Comparison of ENCODE assay signal across 1 cellular context in the genomic region with DNA sequence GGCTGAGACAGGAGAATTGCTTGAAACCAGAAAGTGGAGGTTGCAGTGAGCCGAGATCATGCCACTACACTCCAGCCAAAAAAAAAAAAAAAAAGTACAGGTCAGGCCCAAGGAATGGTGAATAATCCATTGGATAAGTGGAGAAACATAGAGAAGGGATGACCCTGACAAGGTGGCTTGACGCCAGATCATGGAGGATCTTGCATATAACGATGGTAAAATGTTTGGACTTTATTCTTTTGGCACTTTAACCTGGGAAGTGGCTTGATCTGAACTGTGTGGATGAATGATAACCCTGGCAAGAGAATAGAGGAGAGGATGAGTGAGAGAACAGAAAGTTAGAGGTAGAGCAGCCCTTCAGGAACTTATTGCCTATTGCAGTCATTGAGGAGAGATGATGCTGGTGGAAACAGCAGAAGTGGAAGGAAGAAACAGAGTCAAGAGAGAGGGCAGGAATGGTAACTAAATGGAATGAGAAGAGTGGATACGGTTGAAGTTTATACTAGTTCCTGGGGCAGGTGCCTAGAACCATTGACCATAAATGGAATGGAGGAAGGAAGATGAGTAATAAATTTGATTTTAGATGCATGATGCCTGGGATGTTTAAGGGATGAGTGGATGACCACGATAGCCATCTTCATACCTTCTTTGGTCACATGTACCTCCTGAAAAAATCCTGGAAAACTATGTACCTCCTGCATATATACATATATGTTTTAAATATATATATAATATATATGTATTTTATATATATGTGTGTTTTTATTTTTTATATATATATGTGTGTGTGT.
TF ChIP-seq lines count a peak whose summit lies in the region.

No MANE protein-coding gene starts in this region.

TF ChIP-seq in SK-N-SH, 30 proteins besides CTCF, POLR2A, EP300 and RAD21 (continued from another document):
- no peak for TF ChIP-seq FOXM1 (IDR thresholded peaks at IDR 0.05; ENCODE audit: low read depth)
- no peak for TF ChIP-seq YY1 (IDR thresholded peaks at IDR 0.05; ENCODE audit: low read depth)
- TF ChIP-seq GATA2 (CRISPR knock-in tag; IDR thresholded peaks at IDR 0.05) = no peak
- no peak for TF ChIP-seq USF2 (IDR thresholded peaks at IDR 0.05; ENCODE audit: borderline replicate concordance, low read depth, low read length)
- TF ChIP-seq MEF2A (IDR thresholded peaks at IDR 0.05; ENCODE audit: borderline replicate concordance, low read depth) = no peak
- TF ChIP-seq CHD2 (IDR thresholded peaks at IDR 0.05; ENCODE audit: low read length, partially characterized antibody) = no peak
- no peak for TF ChIP-seq RFX5 (IDR thresholded peaks at IDR 0.05; ENCODE audit: low read length)
- TF ChIP-seq NRF1 (IDR thresholded peaks at IDR 0.05; ENCODE audit: low read depth, low read length) = no peak
- no peak for TF ChIP-seq TAF1 (IDR thresholded peaks at IDR 0.05; ENCODE audit: borderline replicate concordance, low read depth, low read length)
- no peak for TF ChIP-seq ELF1 (IDR thresholded peaks at IDR 0.05)
- TF ChIP-seq, protein P1, sequence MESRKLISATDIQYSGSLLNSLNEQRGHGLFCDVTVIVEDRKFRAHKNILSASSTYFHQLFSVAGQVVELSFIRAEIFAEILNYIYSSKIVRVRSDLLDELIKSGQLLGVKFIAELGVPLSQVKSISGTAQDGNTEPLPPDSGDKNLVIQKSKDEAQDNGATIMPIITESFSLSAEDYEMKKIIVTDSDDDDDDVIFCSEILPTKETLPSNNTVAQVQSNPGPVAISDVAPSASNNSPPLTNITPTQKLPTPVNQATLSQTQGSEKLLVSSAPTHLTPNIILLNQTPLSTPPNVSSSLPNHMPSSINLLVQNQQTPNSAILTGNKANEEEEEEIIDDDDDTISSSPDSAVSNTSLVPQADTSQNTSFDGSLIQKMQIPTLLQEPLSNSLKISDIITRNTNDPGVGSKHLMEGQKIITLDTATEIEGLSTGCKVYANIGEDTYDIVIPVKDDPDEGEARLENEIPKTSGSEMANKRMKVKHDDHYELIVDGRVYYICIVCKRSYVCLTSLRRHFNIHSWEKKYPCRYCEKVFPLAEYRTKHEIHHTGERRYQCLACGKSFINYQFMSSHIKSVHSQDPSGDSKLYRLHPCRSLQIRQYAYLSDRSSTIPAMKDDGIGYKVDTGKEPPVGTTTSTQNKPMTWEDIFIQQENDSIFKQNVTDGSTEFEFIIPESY (IDR thresholded peaks at IDR 0.05; ENCODE audit: borderline replicate concordance, low read depth) = no peak
- no peak for TF ChIP-seq EZH2phosphoT487 (IDR thresholded peaks at IDR 0.05; ENCODE audit: borderline replicate concordance, low read depth)
- TF ChIP-seq GABPA (IDR thresholded peaks at IDR 0.05; ENCODE audit: low read depth) = no peak
- TF ChIP-seq, protein P2, sequence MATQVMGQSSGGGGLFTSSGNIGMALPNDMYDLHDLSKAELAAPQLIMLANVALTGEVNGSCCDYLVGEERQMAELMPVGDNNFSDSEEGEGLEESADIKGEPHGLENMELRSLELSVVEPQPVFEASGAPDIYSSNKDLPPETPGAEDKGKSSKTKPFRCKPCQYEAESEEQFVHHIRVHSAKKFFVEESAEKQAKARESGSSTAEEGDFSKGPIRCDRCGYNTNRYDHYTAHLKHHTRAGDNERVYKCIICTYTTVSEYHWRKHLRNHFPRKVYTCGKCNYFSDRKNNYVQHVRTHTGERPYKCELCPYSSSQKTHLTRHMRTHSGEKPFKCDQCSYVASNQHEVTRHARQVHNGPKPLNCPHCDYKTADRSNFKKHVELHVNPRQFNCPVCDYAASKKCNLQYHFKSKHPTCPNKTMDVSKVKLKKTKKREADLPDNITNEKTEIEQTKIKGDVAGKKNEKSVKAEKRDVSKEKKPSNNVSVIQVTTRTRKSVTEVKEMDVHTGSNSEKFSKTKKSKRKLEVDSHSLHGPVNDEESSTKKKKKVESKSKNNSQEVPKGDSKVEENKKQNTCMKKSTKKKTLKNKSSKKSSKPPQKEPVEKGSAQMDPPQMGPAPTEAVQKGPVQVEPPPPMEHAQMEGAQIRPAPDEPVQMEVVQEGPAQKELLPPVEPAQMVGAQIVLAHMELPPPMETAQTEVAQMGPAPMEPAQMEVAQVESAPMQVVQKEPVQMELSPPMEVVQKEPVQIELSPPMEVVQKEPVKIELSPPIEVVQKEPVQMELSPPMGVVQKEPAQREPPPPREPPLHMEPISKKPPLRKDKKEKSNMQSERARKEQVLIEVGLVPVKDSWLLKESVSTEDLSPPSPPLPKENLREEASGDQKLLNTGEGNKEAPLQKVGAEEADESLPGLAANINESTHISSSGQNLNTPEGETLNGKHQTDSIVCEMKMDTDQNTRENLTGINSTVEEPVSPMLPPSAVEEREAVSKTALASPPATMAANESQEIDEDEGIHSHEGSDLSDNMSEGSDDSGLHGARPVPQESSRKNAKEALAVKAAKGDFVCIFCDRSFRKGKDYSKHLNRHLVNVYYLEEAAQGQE (IDR thresholded peaks at IDR 0.05; ENCODE audit: low read depth, low read length) = no peak
- TF ChIP-seq, protein P3, sequence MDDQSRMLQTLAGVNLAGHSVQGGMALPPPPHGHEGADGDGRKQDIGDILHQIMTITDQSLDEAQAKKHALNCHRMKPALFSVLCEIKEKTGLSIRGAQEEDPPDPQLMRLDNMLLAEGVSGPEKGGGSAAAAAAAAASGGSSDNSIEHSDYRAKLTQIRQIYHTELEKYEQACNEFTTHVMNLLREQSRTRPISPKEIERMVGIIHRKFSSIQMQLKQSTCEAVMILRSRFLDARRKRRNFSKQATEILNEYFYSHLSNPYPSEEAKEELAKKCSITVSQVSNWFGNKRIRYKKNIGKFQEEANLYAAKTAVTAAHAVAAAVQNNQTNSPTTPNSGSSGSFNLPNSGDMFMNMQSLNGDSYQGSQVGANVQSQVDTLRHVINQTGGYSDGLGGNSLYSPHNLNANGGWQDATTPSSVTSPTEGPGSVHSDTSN (IDR thresholded peaks at IDR 0.05) = no peak
- TF ChIP-seq POLR2AphosphoS5 (IDR thresholded peaks at IDR 0.05; ENCODE audit: low read depth, low read length) = no peak
- peak; percentile 72; the same call in 1 of the 2 replicates for TF ChIP-seq FOSL2 (IDR thresholded peaks at IDR 0.05; ENCODE audit: borderline replicate concordance, low read depth)
- no peak for TF ChIP-seq MAX (IDR thresholded peaks at IDR 0.05; ENCODE audit: low read depth)
- TF ChIP-seq NFIC (IDR thresholded peaks at IDR 0.05; ENCODE audit: borderline replicate concordance) = no peak; the same call in 1 of the 2 replicates
- TF ChIP-seq RCOR1 (IDR thresholded peaks at IDR 0.05; ENCODE audit: low read length) = no peak
- no peak for TF ChIP-seq TEAD4 (IDR thresholded peaks at IDR 0.05; ENCODE audit: borderline replicate concordance, insufficient read depth)
- no peak for TF ChIP-seq RXRA (IDR thresholded peaks at IDR 0.05; ENCODE audit: borderline replicate concordance, low read depth)
- peak; percentile 26; the same call in 1 of the 2 replicates for TF ChIP-seq TCF12 (IDR thresholded peaks at IDR 0.05)
